Comparison of ENCODE assay signal across 1 cellular context in the genomic region with DNA sequence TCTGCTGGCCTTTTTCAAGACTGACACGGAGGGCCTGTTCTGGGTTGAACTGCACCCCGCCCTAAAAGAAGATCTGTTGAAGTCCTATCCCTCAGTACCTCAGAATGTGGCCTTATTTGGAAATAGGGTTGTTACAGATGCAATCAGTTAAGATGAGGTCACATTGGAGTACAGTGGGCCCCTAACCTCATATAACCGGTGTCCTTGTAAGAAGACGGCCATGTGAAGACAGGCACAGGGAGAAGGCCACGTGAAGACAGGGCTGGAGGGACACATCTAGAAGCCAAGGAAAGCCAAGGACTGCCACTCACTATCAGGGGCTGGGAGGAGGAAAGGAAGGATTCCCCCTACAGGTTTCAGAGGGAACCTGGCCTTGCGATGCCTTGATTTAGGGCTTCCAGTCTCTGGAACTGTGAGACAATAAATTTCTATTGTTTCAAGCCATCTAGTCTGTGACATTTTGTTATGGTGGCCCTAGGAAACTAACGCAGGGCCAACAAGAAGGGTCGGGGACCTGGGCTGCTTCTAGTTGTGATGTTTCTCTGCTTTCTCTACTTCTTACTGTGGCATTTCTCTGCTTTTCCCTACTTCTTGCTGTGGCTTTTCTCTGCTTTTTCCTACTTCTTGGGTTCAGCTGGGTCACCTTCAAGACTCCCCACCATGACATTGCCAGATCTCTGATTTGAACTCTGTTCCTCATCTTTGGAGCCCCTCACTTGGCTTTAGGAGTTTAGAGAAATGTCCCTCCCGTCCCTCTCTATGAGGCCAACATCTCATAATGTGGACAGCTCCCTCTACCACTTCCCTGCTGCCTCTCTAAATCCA.
A peak's percentile ranks its signal among the peaks of the same experiment; 100 is the strongest.
TF ChIP-seq lines count a peak whose summit lies in the region.

No MANE protein-coding gene starts in this region.

TF ChIP-seq in K562, 482 proteins besides CTCF, POLR2A, EP300 and RAD21 (continued from another document and continues in another):
- TF ChIP-seq, protein P1, sequence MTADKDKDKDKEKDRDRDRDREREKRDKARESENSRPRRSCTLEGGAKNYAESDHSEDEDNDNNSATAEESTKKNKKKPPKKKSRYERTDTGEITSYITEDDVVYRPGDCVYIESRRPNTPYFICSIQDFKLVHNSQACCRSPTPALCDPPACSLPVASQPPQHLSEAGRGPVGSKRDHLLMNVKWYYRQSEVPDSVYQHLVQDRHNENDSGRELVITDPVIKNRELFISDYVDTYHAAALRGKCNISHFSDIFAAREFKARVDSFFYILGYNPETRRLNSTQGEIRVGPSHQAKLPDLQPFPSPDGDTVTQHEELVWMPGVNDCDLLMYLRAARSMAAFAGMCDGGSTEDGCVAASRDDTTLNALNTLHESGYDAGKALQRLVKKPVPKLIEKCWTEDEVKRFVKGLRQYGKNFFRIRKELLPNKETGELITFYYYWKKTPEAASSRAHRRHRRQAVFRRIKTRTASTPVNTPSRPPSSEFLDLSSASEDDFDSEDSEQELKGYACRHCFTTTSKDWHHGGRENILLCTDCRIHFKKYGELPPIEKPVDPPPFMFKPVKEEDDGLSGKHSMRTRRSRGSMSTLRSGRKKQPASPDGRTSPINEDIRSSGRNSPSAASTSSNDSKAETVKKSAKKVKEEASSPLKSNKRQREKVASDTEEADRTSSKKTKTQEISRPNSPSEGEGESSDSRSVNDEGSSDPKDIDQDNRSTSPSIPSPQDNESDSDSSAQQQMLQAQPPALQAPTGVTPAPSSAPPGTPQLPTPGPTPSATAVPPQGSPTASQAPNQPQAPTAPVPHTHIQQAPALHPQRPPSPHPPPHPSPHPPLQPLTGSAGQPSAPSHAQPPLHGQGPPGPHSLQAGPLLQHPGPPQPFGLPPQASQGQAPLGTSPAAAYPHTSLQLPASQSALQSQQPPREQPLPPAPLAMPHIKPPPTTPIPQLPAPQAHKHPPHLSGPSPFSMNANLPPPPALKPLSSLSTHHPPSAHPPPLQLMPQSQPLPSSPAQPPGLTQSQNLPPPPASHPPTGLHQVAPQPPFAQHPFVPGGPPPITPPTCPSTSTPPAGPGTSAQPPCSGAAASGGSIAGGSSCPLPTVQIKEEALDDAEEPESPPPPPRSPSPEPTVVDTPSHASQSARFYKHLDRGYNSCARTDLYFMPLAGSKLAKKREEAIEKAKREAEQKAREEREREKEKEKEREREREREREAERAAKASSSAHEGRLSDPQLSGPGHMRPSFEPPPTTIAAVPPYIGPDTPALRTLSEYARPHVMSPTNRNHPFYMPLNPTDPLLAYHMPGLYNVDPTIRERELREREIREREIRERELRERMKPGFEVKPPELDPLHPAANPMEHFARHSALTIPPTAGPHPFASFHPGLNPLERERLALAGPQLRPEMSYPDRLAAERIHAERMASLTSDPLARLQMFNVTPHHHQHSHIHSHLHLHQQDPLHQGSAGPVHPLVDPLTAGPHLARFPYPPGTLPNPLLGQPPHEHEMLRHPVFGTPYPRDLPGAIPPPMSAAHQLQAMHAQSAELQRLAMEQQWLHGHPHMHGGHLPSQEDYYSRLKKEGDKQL (CRISPR knock-in tag; IDR thresholded peaks at IDR 0.05; ENCODE audit: borderline replicate concordance) = no peak
- no peak for TF ChIP-seq ZNF444 (CRISPR knock-in tag; IDR thresholded peaks at IDR 0.05)
- TF ChIP-seq SRSF7 (optimal IDR thresholded peaks at IDR 0.05; ENCODE audit: low read depth, low read length) = no peak
- TF ChIP-seq, protein P2, sequence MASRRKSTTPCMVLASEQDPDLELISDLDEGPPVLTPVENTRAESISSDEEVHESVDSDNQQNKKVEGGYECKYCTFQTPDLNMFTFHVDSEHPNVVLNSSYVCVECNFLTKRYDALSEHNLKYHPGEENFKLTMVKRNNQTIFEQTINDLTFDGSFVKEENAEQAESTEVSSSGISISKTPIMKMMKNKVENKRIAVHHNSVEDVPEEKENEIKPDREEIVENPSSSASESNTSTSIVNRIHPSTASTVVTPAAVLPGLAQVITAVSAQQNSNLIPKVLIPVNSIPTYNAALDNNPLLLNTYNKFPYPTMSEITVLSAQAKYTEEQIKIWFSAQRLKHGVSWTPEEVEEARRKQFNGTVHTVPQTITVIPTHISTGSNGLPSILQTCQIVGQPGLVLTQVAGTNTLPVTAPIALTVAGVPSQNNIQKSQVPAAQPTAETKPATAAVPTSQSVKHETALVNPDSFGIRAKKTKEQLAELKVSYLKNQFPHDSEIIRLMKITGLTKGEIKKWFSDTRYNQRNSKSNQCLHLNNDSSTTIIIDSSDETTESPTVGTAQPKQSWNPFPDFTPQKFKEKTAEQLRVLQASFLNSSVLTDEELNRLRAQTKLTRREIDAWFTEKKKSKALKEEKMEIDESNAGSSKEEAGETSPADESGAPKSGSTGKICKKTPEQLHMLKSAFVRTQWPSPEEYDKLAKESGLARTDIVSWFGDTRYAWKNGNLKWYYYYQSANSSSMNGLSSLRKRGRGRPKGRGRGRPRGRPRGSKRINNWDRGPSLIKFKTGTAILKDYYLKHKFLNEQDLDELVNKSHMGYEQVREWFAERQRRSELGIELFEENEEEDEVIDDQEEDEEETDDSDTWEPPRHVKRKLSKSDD (conservative IDR thresholded peaks at IDR 0.05; ENCODE audit: low read length) = no peak
- TF ChIP-seq, protein P3, sequence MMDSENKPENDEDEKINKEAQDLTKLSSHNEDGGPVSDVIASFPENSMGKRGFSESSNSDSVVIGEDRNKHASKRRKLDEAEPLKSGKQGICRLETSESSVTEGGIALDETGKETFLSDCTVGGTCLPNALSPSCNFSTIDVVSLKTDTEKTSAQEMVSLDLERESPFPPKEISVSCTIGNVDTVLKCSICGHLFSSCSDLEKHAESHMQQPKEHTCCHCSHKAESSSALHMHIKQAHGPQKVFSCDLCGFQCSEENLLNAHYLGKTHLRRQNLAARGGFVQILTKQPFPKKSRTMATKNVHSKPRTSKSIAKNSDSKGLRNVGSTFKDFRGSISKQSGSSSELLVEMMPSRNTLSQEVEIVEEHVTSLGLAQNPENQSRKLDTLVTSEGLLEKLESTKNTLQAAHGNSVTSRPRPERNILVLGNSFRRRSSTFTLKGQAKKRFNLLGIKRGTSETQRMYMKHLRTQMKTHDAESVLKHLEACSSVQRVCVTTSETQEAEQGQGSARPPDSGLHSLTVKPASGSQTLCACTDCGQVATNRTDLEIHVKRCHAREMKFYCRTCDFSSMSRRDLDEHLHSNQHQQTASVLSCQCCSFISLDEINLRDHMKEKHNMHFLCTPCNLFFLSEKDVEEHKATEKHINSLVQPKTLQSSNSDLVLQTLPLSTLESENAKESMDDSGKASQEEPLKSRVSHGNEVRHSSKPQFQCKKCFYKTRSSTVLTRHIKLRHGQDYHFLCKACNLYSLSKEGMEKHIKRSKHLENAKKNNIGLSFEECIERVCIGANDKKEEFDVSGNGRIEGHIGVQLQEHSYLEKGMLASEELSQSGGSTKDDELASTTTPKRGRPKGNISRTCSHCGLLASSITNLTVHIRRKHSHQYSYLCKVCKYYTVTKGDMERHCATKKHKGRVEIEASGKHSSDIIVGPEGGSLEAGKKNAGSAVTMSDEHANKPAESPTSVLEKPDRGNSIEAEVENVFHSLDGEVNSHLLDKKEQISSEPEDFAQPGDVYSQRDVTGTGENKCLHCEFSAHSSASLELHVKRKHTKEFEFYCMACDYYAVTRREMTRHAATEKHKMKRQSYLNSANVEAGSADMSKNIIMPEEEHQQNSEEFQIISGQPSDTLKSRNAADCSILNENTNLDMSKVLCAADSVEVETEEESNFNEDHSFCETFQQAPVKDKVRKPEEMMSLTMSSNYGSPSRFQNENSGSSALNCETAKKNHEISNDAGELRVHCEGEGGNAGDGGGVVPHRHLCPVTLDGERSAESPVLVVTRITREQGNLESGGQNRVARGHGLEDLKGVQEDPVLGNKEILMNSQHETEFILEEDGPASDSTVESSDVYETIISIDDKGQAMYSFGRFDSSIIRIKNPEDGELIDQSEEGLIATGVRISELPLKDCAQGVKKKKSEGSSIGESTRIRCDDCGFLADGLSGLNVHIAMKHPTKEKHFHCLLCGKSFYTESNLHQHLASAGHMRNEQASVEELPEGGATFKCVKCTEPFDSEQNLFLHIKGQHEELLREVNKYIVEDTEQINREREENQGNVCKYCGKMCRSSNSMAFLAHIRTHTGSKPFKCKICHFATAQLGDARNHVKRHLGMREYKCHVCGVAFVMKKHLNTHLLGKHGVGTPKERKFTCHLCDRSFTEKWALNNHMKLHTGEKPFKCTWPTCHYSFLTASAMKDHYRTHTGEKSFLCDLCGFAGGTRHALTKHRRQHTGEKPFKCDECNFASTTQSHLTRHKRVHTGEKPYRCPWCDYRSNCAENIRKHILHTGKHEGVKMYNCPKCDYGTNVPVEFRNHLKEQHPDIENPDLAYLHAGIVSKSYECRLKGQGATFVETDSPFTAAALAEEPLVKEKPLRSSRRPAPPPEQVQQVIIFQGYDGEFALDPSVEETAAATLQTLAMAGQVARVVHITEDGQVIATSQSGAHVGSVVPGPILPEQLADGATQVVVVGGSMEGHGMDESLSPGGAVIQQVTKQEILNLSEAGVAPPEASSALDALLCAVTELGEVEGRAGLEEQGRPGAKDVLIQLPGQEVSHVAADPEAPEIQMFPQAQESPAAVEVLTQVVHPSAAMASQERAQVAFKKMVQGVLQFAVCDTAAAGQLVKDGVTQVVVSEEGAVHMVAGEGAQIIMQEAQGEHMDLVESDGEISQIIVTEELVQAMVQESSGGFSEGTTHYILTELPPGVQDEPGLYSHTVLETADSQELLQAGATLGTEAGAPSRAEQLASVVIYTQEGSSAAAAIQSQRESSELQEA (IDR thresholded peaks at IDR 0.05; ENCODE audit: low read depth) = no peak
- TF ChIP-seq RBM34 (IDR thresholded peaks at IDR 0.05; ENCODE audit: borderline replicate concordance, insufficient read depth, low read length) = no peak
- no peak for TF ChIP-seq KDM1A (IDR thresholded peaks at IDR 0.05)
- no peak for TF ChIP-seq ZBTB33 (CRISPR knock-in tag; IDR thresholded peaks at IDR 0.05)
- no peak for TF ChIP-seq TBL1XR1 (IDR thresholded peaks at IDR 0.05; ENCODE audit: low read length in 2 of 2)
- TF ChIP-seq OTX1 (CRISPR knock-in tag; IDR thresholded peaks at IDR 0.05) = 0 out of 2 replicates have a peak, but pooled peaks have one; percentile 13
- TF ChIP-seq LCOR (CRISPR knock-in tag; IDR thresholded peaks at IDR 0.05) = peak; percentile 64; the same call in 1 of the 2 replicates
- TF ChIP-seq SMC3 (conservative IDR thresholded peaks at IDR 0.05; ENCODE audit: insufficient read depth, low read depth, low read length) = no peak
- TF ChIP-seq PPARD (CRISPR knock-in tag; IDR thresholded peaks at IDR 0.05) = no peak
- peak; percentile 69; the same call in 1 of the 2 replicates for TF ChIP-seq SMAD4 (CRISPR knock-in tag; conservative IDR thresholded peaks at IDR 0.05)
- TF ChIP-seq NR0B1 (IDR thresholded peaks at IDR 0.05; ENCODE audit: partially characterized antibody) = no peak
- no peak for TF ChIP-seq DLX4 (CRISPR knock-in tag; IDR thresholded peaks at IDR 0.05)
- TF ChIP-seq JUNB (CRISPR knock-in tag; conservative IDR thresholded peaks at IDR 0.05) = no peak
- no peak for TF ChIP-seq HOXB6 (CRISPR knock-in tag; IDR thresholded peaks at IDR 0.05; ENCODE audit: borderline replicate concordance)
- TF ChIP-seq MAX (CRISPR knock-in tag; IDR thresholded peaks at IDR 0.05) = 0 out of 2 replicates have a peak, but pooled peaks have one; percentile 11
- TF ChIP-seq SRF (CRISPR knock-in tag; IDR thresholded peaks at IDR 0.05) = peak; percentile 93 to 99
- no peak for TF ChIP-seq MAFG (tag; conservative IDR thresholded peaks at IDR 0.05)
- TF ChIP-seq NR4A1 (CRISPR knock-in tag; IDR thresholded peaks at IDR 0.05) = no peak
- TF ChIP-seq NR4A1 (tag; IDR thresholded peaks at IDR 0.05) = peak; percentile 59
- TF ChIP-seq FOXK2 (conservative IDR thresholded peaks at IDR 0.05 in 1 of 2, IDR thresholded peaks at IDR 0.05 in 1 of 2; ENCODE audit: low read depth in 2 of 2) = no peak
- TF ChIP-seq CBX3 (IDR thresholded peaks at IDR 0.05; ENCODE audit: borderline replicate concordance in 1 of 2, low read length in 2 of 2) = no peak
